In the genomic region with DNA sequence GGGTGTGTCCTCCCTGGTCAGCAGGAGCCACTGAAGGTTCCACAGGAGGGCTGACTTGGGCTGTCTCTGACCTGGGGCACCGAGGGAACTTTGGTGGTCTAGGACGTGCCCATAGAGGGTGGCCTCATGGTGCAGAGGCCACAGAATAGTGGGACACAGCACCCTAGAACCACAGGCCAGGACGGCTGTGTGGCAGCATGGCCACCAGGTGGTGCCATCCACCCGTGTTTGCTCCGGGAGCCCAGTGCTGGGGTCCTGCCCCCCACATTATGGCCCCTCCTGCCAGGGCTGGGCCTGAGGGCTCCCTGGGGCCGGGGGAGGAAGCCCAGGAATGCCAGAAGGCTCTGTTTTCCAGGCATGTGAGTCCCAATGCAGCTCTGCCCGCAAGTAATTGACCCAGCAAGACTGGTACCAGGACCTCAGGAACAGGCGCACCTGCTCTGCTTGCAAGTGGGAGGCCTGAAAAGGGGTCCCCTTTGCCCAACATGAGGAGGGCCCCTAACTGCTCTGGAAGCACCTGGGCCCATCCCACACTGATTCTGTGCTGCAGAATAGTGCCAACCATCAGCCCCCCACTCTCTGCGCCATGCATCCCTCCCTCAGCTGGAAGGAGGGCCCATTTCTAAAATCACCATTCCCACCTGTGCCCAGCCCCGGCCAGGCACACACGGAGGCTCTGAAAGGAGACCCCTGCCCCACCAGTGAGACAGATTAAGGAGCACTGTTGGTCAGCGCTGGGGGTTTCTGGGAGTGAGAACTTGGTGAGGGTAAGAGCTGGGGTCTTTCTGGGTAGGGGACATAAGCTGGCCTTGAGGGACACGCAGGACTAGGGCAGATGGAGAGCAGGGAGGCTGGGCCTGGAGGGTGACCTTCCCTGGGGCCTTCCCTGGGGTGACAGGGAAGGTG, we compare ENCODE assay signal across 8 cellular contexts.
DNase-seq lines count a peak whose midpoint lies in the region; ATAC-seq and TF ChIP-seq lines count a peak whose summit lies in the region.
"Not testable (repeated sequence)": the region's sequence is repeated elsewhere in the genome, so short reads cannot be mapped to it uniquely, and the experiment has no call there.

No MANE protein-coding gene starts in this region.

- not testable (repeated sequence) for H3K23ac ChIP-seq in neuronal stem cell (ENCODE audit: low read depth, low read length, poor library complexity)

- not testable (repeated sequence) for H3K9me3 Mint-ChIP-seq in Caco-2 (ENCODE audit: unreplicated experiment)

- not testable (repeated sequence) for H3K36me3 ChIP-seq in Caco-2 (ENCODE audit: control insufficient read depth, insufficient read depth, low read length); HEK293 (ENCODE audit: control insufficient read depth in 2 of 2, insufficient read depth in 1 of 2, low read length in 2 of 2); PC-3 (ENCODE audit: low read depth, low read length); colonic mucosa; neuronal stem cell (replicated peaks in 1 of 2; ENCODE audit: control insufficient read depth in 2 of 2, insufficient read depth in 2 of 2, low read length in 2 of 2); tibial nerve

- H3K9me2 ChIP-seq in PC-3 (replicated peaks; ENCODE audit: low read length): not testable (repeated sequence)

- peak; percentile 57 to 76 for TF ChIP-seq CTCF in Caco-2 (IDR thresholded peaks at IDR 0.05; ENCODE audit: insufficient read depth in 1 of 2, low read depth in 1 of 2, low read length in 1 of 2, severe bottlenecking in 1 of 2, unreplicated experiment in 1 of 2)
- peak; percentile 62; the same call in 1 of the 2 replicates for TF ChIP-seq CTCF in HEK293 (tag by site-specific recombination; IDR thresholded peaks at IDR 0.05)
- peak; percentile 70 for TF ChIP-seq CTCF in PC-3 (conservative IDR thresholded peaks at IDR 0.05; ENCODE audit: low read depth, low read length)
- peak; percentile 64 for TF ChIP-seq CTCF in colonic mucosa (IDR thresholded peaks at IDR 0.05)
- peak; percentile 41 to 54 (median 48) for TF ChIP-seq CTCF in tibial nerve (IDR thresholded peaks at IDR 0.05)

- H3K4ac ChIP-seq in neuronal stem cell (ENCODE audit: low read length): not testable (repeated sequence)

- not testable (repeated sequence) for BruUV-seq in Caco-2 (replicated peaks; lab: Mats Ljungman, UMichigan); PC-3 (replicated peaks; lab: Mats Ljungman, UMichigan)

- H3K4me1 ChIP-seq in Caco-2; HEK293 (ENCODE audit: control insufficient read depth, insufficient read depth, low read length); PC-3 (ENCODE audit: insufficient read depth, low read length); colonic mucosa; neuronal stem cell (ENCODE audit: control insufficient read depth in 2 of 2, insufficient read depth in 1 of 2, low read depth in 1 of 2, low read length in 2 of 2); tibial nerve: not testable (repeated sequence)

- H3K36me3 Mint-ChIP-seq in Caco-2 (ENCODE audit: insufficient read depth, unreplicated experiment): not testable (repeated sequence)

- not testable (repeated sequence) for H2BK5ac ChIP-seq in neuronal stem cell (ENCODE audit: low read length)

- not testable (repeated sequence) for H3K9me3 ChIP-seq in Caco-2; HEK293 (ENCODE audit: control insufficient read depth, insufficient read depth, low read depth, low read length); PC-3 (ENCODE audit: low read length); colonic mucosa; neuronal stem cell (replicated peaks in 1 of 2; ENCODE audit: control insufficient read depth in 2 of 2, insufficient read depth in 1 of 2, low read depth in 1 of 2, low read length in 2 of 2); tibial nerve

- WGBS in neuronal stem cell (ENCODE audit: extremely low coverage in 2 of 2, insufficient read length in 2 of 2, insufficient replicate concordance in 1 of 2), 2 donors: no CpG with 5 or more reads among the region's 13 CpGs
- WGBS in tibial nerve, 2 donors: 58 to 71% methylated on average over 9 to 11 of the region's 13 CpGs

- H2AFZ ChIP-seq in PC-3 (ENCODE audit: low read length); neuronal stem cell (ENCODE audit: low read length): not testable (repeated sequence)

- not testable (repeated sequence) for H3K79me2 ChIP-seq in PC-3 (ENCODE audit: low read length)

- peaks cover 10% of the 10 kb centered on the region for H3K27me3 Mint-ChIP-seq in Caco-2 (ENCODE audit: insufficient read depth, unreplicated experiment)

- TF ChIP-seq POLR2A in tibial nerve (IDR thresholded peaks at IDR 0.05): not testable (repeated sequence)

- H4K8ac ChIP-seq in neuronal stem cell (ENCODE audit: low read depth, low read length): not testable (repeated sequence)

- not testable (repeated sequence) for H3K27ac Mint-ChIP-seq in Caco-2 (ENCODE audit: unreplicated experiment)

- H3K4me2 ChIP-seq in PC-3 (ENCODE audit: low read length); neuronal stem cell (ENCODE audit: insufficient read depth, low read length, poor library complexity, severe bottlenecking): not testable (repeated sequence)

- not testable (repeated sequence) for H3K4me1 Mint-ChIP-seq in Caco-2 (ENCODE audit: low read depth, unreplicated experiment)

- H3K18ac ChIP-seq in neuronal stem cell (ENCODE audit: low read length): peak overlapping the region; percentile 28

- CTCF ChIA-PET in Caco-2 (lab: Charles Lee) (interaction anchor here (1.1 kb wide), 1 partner anchor 205 kb away, joined by 3 read pairs; no protein-coding TSS in a partner anchor), HEK293 (lab: Yijun Ruan, JAX) (interaction anchor here (0.5 to 4.8 kb wide), 12 partner anchors 6 to 558 kb away, joined by 3 to 48 read pairs (median 3); no protein-coding TSS in a partner anchor)
- CTCF ChIA-PET in PC-3 (lab: Charles Lee): not testable (repeated sequence)

- not testable (repeated sequence) for H3K4me3 ChIP-seq in Caco-2 (ENCODE audit: low read depth, low read length); HEK293 (ENCODE audit: low read depth, low read length); PC-3 (ENCODE audit: low read length); colonic mucosa; neuronal stem cell (ENCODE audit: low read length in 2 of 2); tibial nerve

- H3K4me3 Mint-ChIP-seq in Caco-2 (ENCODE audit: unreplicated experiment): not testable (repeated sequence)

- TF ChIP-seq EP300 in tibial nerve (IDR thresholded peaks at IDR 0.05): not testable (repeated sequence)

- H3K27ac ChIP-seq in HEK293 (ENCODE audit: extremely low read depth, low read depth, low read length); PC-3 (ENCODE audit: low read length); colonic mucosa; neuronal stem cell (replicated peaks; ENCODE audit: low read length); tibial nerve: not testable (repeated sequence)

- H2BK12ac ChIP-seq in neuronal stem cell (ENCODE audit: low read length): not testable (repeated sequence)

- not testable (repeated sequence) for H3K79me1 ChIP-seq in neuronal stem cell (ENCODE audit: low read depth, low read length)

- DNase-seq in Caco-2 (peak in 1 of 2 experiments; percentile 41), PC-3 (peak; percentile 14), hepatic stellate cell (ENCODE audit: low spot score) (peak; percentile 69), neuronal stem cell (ENCODE audit: low spot score) (peak; percentile 18)
- DNase-seq in activated T-cell treated with anti-CD3 and anti-CD28 coated beads, Interleukin-2, amount 50 U/mL, for 1 hour: peak; percentile 39
- not testable (repeated sequence) for DNase-seq in colonic mucosa; tibial nerve (ENCODE audit: low spot score in 2 of 2)

- H3K27me3 ChIP-seq in Caco-2 (replicated peaks; ENCODE audit: control insufficient read depth, insufficient read depth, low read length); PC-3 (ENCODE audit: low read length); colonic mucosa; neuronal stem cell (ENCODE audit: control insufficient read depth in 3 of 3, insufficient read depth in 3 of 3, low read depth in 1 of 3, low read length in 3 of 3); tibial nerve: not testable (repeated sequence)

- H3K14ac ChIP-seq in neuronal stem cell (ENCODE audit: low read length): peak overlapping the region; percentile 56

- intact Hi-C loops in Caco-2 (cut with micrococcal nuclease; ENCODE audit: unreplicated experiment); PC-3 (cut with micrococcal nuclease); colonic mucosa (cut with DNase I): not testable (repeated sequence)

- not testable (repeated sequence) for H2BK15ac ChIP-seq in neuronal stem cell (ENCODE audit: low read length)

- not testable (repeated sequence) for H4K20me1 ChIP-seq in PC-3 (ENCODE audit: low read length)

- ATAC-seq in PC-3: peak; percentile 64

- not testable (repeated sequence) for H2BK120ac ChIP-seq in neuronal stem cell (ENCODE audit: low read depth, low read length)

- not testable (repeated sequence) for H4K91ac ChIP-seq in neuronal stem cell (ENCODE audit: low read depth, low read length, poor library complexity)

- not testable (repeated sequence) for H3K9ac ChIP-seq in PC-3 (ENCODE audit: low read length); colonic mucosa (ENCODE audit: low read depth in 2 of 2, low read length in 2 of 2)
- H3K9ac ChIP-seq in neuronal stem cell (ENCODE audit: low read depth, low read length, poor library complexity): peak overlapping the region; percentile 21

- not testable (repeated sequence) for H2AK5ac ChIP-seq in neuronal stem cell (ENCODE audit: low read depth, low read length)

- POLR2A ChIA-PET in Caco-2 (lab: Charles Lee); HEK293 (lab: Yijun Ruan, JAX); PC-3 (lab: Charles Lee; ENCODE audit: unreplicated experiment): not testable (repeated sequence)

- not testable (repeated sequence) for H3F3A ChIP-seq in PC-3 (ENCODE audit: low read length, unreplicated experiment)

TF ChIP-seq in HEK293, 187 proteins besides CTCF, POLR2A, EP300 and RAD21 (continues in another document):
- peak; percentile 75 for TF ChIP-seq GLIS2 (tag by site-specific recombination; IDR thresholded peaks at IDR 0.05)
